12 cellular contexts compared by ENCODE assay signal in the genomic region with DNA sequence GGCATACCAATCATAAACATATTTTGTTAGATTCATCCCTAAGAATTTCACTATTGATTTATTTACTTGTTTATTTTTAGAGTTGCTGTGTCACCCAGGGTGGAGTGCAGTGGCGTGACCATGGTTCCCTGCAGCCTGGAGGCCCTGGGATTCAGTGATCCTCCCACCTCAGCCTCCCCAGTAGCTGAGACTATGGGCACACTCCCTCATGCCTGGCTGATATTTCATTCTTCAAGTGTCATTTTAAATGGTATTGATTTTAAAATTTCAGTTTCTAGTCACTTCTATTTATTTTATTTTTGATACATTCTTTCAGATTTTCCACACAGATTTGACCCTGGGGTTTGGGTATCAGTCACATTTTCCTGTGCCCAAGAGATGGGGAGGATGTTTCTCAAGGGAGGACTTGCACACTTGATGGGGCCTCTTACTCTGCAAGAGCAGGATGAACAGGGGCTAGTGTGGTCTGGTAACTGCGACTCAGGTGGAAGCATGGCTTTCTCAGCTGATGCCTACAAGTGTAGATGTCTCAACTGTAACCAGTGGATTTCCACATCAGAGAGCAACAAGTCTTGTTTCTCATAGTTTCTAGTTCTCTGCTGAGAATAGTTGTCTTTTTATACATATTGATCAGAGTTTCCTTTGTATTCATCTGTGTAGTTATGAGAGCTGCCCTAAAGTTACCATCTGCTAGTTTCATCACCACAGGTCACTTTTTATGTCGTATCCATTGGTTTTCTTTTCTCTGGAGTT. TPM values are rescaled to one million over a fixed set of nuclear protein-coding genes. Genes with fewer than 3 reads are reported as not detected.
DNase-seq lines count a peak whose midpoint lies in the region; ATAC-seq lines count a peak whose summit lies in the region.
"Had no signal": no experiment of that assay in that cellular context is flagged by ENCODE, and none has a peak within 500 bp of the region (broad histone marks: within the 10 kb centered on the region; RNA-seq: fewer than 3 reads in every experiment).

No MANE protein-coding gene starts in this region.

- DNase-seq in activated T-cell treated with anti-CD3 and anti-CD28 coated beads, Interleukin-2, amount 50 U/mL, for 72 hours: peak; percentile 36 to 63
- DNase-seq in islet precursor cell (no peak), NCI-H2196 (lab: John Stamatoyannopoulos, UW; ENCODE audit: unreplicated experiment) (no peak), NCI-H1105 treated with DMSO at 0.1 percent for 48 hours (lab: John Stamatoyannopoulos, UW) (no peak), ureter (ENCODE audit: low spot score) (no peak)
- DNase-seq: Caco-2, immature natural killer cell, NCI-H2029 had no signal

- H3K9me3 Mint-ChIP-seq in activated T-cell treated with anti-CD3 and anti-CD28 coated beads, Interleukin-2, amount 50 U/mL, for 72 hours: no peaks in the 10 kb centered on the region
- H3K9me3 Mint-ChIP-seq: immature natural killer cell, WTC11 had no signal

- peak overlapping the region; percentile 63 for H3K27ac Mint-ChIP-seq in activated T-cell treated with anti-CD3 and anti-CD28 coated beads, Interleukin-2, amount 50 U/mL, for 72 hours
- H3K27ac Mint-ChIP-seq: immature natural killer cell, WTC11 had no signal

- H3K27me3 Mint-ChIP-seq in activated T-cell treated with anti-CD3 and anti-CD28 coated beads, Interleukin-2, amount 50 U/mL, for 72 hours (ENCODE audit: low read depth): no peaks in the 10 kb centered on the region

- H3K4me3 Mint-ChIP-seq in activated T-cell treated with anti-CD3 and anti-CD28 coated beads, Interleukin-2, amount 50 U/mL, for 72 hours: peak overlapping the region; percentile 36 to 44
- H3K4me3 Mint-ChIP-seq: immature natural killer cell, WTC11 had no signal

- H3K36me3 Mint-ChIP-seq in activated T-cell treated with anti-CD3 and anti-CD28 coated beads, Interleukin-2, amount 50 U/mL, for 72 hours (ENCODE audit: insufficient read depth in 2 of 2): no peaks in the 10 kb centered on the region
- H3K36me3 Mint-ChIP-seq: immature natural killer cell, WTC11 had no signal

- peaks cover 26% of the 10 kb centered on the region for H3K4me1 Mint-ChIP-seq in activated T-cell treated with anti-CD3 and anti-CD28 coated beads, Interleukin-2, amount 50 U/mL, for 72 hours (ENCODE audit: low read depth)
- H3K4me1 Mint-ChIP-seq: immature natural killer cell, WTC11 had no signal

- peak; percentile 78 for ATAC-seq in GM18499 (IDR thresholded peaks at IDR 0.05; ENCODE audit: insufficient read depth, unreplicated experiment)
- peak; percentile 88 for ATAC-seq in GM19395 (IDR thresholded peaks at IDR 0.05; ENCODE audit: unreplicated experiment)
- ATAC-seq in HG02870 (IDR thresholded peaks at IDR 0.05; ENCODE audit: unreplicated experiment): peak; percentile 89
- ATAC-seq in activated T-cell treated with anti-CD3 and anti-CD28 coated beads, Interleukin-2, amount 50 U/mL, for 72 hours (replicated peaks in 1 of 2): peak; percentile 96 to 98
- ATAC-seq: WTC11 had no signal

RNA-seq across cellular contexts. Expression of a gene that starts 40.2 kb away (rescaled TPM):
- 10 to 100 TPM; 39.3 to 41.9 TPM for total RNA-seq in activated T-cell treated with anti-CD3 and anti-CD28 coated beads, Interleukin-2, amount 50 U/mL, for 72 hours
- 3.6 TPM for total RNA-seq in ureter

Comparison
In these comparisons a context has a peak if more than half of its experiments do, and no peak if none do; other contexts are left out.
1. DNase-seq: peak in activated T-cell treated with anti-CD3 and anti-CD28 coated beads, Interleukin-2, amount 50 U/mL, for 72 hours (2 of 2); none in islet precursor cell (single experiment), NCI-H2196 (single experiment), NCI-H1105 treated with DMSO at 0.1 percent for 48 hours (single experiment) and ureter (single experiment).
2. Peak in every context shown above with its lines, with median percentiles within 50 percentile points of each other: ATAC-seq.